Comparison of ENCODE assay signal across 13 cellular contexts in the genomic region with DNA sequence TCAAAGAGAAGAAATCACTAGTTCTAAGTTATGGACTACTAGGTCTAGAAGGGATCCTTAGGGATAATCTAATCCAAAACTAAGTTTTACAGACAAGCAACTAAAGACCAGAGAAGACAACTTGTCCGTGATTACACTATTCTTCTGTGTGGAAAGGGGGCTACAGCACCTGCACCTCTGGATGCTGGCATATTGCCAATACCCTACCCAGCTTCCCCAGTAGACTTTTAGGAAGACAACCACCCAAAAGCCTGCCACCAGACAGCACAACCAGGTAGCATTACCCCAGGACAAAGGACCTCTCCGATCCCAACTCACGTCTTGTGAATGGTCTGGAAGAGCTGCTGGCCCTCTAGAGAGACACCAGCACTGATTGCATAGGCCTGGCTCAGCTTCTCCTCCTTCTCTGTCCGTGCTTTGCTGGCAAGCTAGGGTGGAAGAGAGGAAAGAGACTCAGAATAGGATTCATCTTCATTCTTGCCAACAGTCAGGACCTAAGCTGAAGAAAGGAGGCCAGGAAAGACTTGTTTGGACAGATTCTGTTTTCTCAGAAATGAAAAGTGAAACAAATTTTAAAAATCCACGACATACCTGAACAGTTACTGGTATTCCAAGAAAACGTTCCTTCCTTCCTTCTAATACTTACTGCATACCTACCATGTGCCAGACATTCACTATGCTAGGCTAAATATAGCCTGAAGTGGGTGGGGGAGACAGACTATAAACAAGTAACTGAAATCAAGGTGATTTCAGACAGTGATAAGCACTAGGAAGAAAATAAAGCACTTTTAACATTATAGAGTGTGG. TPM values are rescaled to one million over a fixed set of nuclear protein-coding genes. Genes with fewer than 3 reads are reported as not detected.
DNase-seq lines count a peak whose midpoint lies in the region; ATAC-seq and TF ChIP-seq lines count a peak whose summit lies in the region.
"Had no signal": no experiment of that assay in that cellular context is flagged by ENCODE, and none has a peak within 500 bp of the region (broad histone marks: within the 10 kb centered on the region; RNA-seq: fewer than 3 reads in every experiment).

No MANE protein-coding gene starts in this region.

- H3K36me3 ChIP-seq in OCI-LY7 (ENCODE audit: insufficient read depth, low read length): peaks cover 73% of the 10 kb centered on the region

- H3K9me2 ChIP-seq in OCI-LY7 (ENCODE audit: insufficient read depth, low read length): no peaks in the 10 kb centered on the region

- H3K36me3 Mint-ChIP-seq in T-helper 17 cell (ENCODE audit: low read depth) (peaks cover 2% of the 10 kb centered on the region), nephron progenitor cell (ENCODE audit: low read depth) (peaks cover 48% of the 10 kb centered on the region)

- no peak overlapping the region for H3K4me2 ChIP-seq in OCI-LY7 (ENCODE audit: low read length)

- POLR2A ChIA-PET in OCI-LY7 (lab: Charles Lee): no interaction called here

- H4K20me1 ChIP-seq in OCI-LY7 (ENCODE audit: insufficient read depth, low read length): 0 out of 2 replicates have a peak, but pooled peaks cover 11% of the 10 kb centered on the region

- H3K4me1 Mint-ChIP-seq in T-helper 17 cell (peaks cover 9% of the 10 kb centered on the region), nephron progenitor cell (peaks cover 7% of the 10 kb centered on the region)

- DNase-seq in AG10803 (ENCODE audit: low read depth) (peak; percentile 35), T-helper 17 cell (no peak), nephron progenitor cell (no peak), OCI-LY7 (ENCODE audit: low spot score) (no peak), NCI-H526 treated with DMSO at 0.1 percent for 48 hours (lab: John Stamatoyannopoulos, UW) (no peak)
- DNase-seq: activated B cell treated with CpG ODN at 0.5 μM for 24 hours, activated gamma-delta T cell treated with Interleukin-2 at 50 U/mL for 16 hours, AML-193, NCI-H524 treated with DMSO at 0.1 percent for 48 hours, SIG-M5 had no signal

- no peak overlapping the region for H3K4me3 ChIP-seq in AG10803 (ENCODE audit: low read length)
- H3K4me3 ChIP-seq in OCI-LY7 (ENCODE audit: low read depth, low read length, poor library complexity, severe bottlenecking): no peak overlapping the region

- no peak for TF ChIP-seq CTCF in AG10803 (conservative IDR thresholded peaks at IDR 0.05; ENCODE audit: low read length)
- no peak for TF ChIP-seq CTCF in nephron progenitor cell (IDR thresholded peaks at IDR 0.05)
- TF ChIP-seq CTCF in OCI-LY7 (conservative IDR thresholded peaks at IDR 0.05; ENCODE audit: low read length): no peak

- BruUV-seq in OCI-LY7 (replicated peaks; lab: Mats Ljungman, UMichigan): no TSS peak

- H3K9me3 Mint-ChIP-seq in nephron progenitor cell: no peaks in the 10 kb centered on the region
- H3K9me3 Mint-ChIP-seq: activated B cell treated with CpG ODN at 0.5 μM for 24 hours had no signal

- no peak overlapping the region for H2AFZ ChIP-seq in OCI-LY7 (ENCODE audit: low read length)

- H3K4me3 Mint-ChIP-seq in T-helper 17 cell: peak overlapping the region; percentile 15
- no peak overlapping the region for H3K4me3 Mint-ChIP-seq in nephron progenitor cell
- H3K4me3 Mint-ChIP-seq: activated B cell treated with CpG ODN at 0.5 μM for 24 hours had no signal

- ATAC-seq in T-helper 17 cell (no peak), esophagus mucosa (peak; percentile 43), GM18858 (IDR thresholded peaks at IDR 0.05; ENCODE audit: unreplicated experiment) (no peak), GM19463 (IDR thresholded peaks at IDR 0.05; ENCODE audit: unreplicated experiment) (no peak)

- no peaks in the 10 kb centered on the region for H3K4me1 ChIP-seq in OCI-LY7 (ENCODE audit: insufficient read depth, low read length, poor library complexity, severe bottlenecking)

- intact Hi-C loops in OCI-LY7 (cut with micrococcal nuclease; ENCODE audit: unreplicated experiment): no loop called here

- H3K27ac ChIP-seq in OCI-LY7 (ENCODE audit: low read depth, low read length, poor library complexity, severe bottlenecking): no peak overlapping the region

- CTCF ChIA-PET in OCI-LY7 (lab: Charles Lee; ENCODE audit: unreplicated experiment): no interaction called here

- H3K9me3 ChIP-seq in T-helper 17 cell (ENCODE audit: control insufficient read depth, low read length, poor library complexity, severe bottlenecking) (no peaks in the 10 kb centered on the region), OCI-LY7 (ENCODE audit: low read length) (no peaks in the 10 kb centered on the region)

- H3K79me2 ChIP-seq in OCI-LY7 (ENCODE audit: insufficient read depth, low read depth, low read length): peaks cover 35% of the 10 kb centered on the region

- no peak overlapping the region for H3K27ac Mint-ChIP-seq in T-helper 17 cell
- H3K27ac Mint-ChIP-seq in nephron progenitor cell: peak overlapping the region; percentile 74
- H3K27ac Mint-ChIP-seq: activated B cell treated with CpG ODN at 0.5 μM for 24 hours had no signal

- no peaks in the 10 kb centered on the region for H3K27me3 Mint-ChIP-seq in T-helper 17 cell
- H3K27me3 Mint-ChIP-seq in nephron progenitor cell (ENCODE audit: low read depth, poor library complexity): peaks cover 4% of the 10 kb centered on the region
- H3K27me3 Mint-ChIP-seq: activated B cell treated with CpG ODN at 0.5 μM for 24 hours had no signal

RNA-seq across cellular contexts. Expression of gene TMEM101, which starts 25.3 kb away (rescaled TPM):
- total RNA-seq in T-helper 17 cell: 10 to 100 TPM; 10.5 to 11.8 TPM
- 23.2 TPM for total RNA-seq in esophagus mucosa
- total RNA-seq in OCI-LY7 (2014; rRNA removed; shearing (Covaris generic)): 27.2 and 41.9 TPM in 2 replicates
- 22.5 and 26.5 TPM in 2 replicates for total RNA-seq in OCI-LY7 (2022)

RNA-seq across cellular contexts. Expression of gene LSM12, which starts 26.4 kb away (rescaled TPM):
- 10 to 100 TPM; 35.3 to 46.5 TPM for total RNA-seq in T-helper 17 cell
- 41.8 TPM for total RNA-seq in esophagus mucosa
- total RNA-seq in OCI-LY7 (2014; rRNA removed; shearing (Covaris generic)): 26.6 and 35.4 TPM in 2 replicates
- 67.9 and 68.0 TPM in 2 replicates for total RNA-seq in OCI-LY7 (2022)

RNA-seq across cellular contexts. Expression of gene G6PC3, which starts 30.5 kb away (rescaled TPM):
- 10 to 100 TPM; 10.9 to 13.8 TPM for total RNA-seq in T-helper 17 cell
- total RNA-seq in esophagus mucosa: 24.0 TPM
- 10.7 and 20.6 TPM in 2 replicates for total RNA-seq in OCI-LY7 (2014; rRNA removed; shearing (Covaris generic))
- total RNA-seq in OCI-LY7 (2022): 41.4 and 46.1 TPM in 2 replicates

RNA-seq across cellular contexts. Expression of gene NAGS, which starts 35.6 kb away (rescaled TPM):
- under 1 TPM; 0.21 to 0.42 TPM for total RNA-seq in T-helper 17 cell
- 2.4 TPM for total RNA-seq in esophagus mucosa
- total RNA-seq in OCI-LY7 (2014; rRNA removed; shearing (Covaris generic)): 0.32 and 0.54 TPM in 2 replicates
- total RNA-seq in OCI-LY7 (2022): 0.61 and 1.5 TPM in 2 replicates
